ENCODE assay signal across 16 cellular contexts in the genomic region with DNA sequence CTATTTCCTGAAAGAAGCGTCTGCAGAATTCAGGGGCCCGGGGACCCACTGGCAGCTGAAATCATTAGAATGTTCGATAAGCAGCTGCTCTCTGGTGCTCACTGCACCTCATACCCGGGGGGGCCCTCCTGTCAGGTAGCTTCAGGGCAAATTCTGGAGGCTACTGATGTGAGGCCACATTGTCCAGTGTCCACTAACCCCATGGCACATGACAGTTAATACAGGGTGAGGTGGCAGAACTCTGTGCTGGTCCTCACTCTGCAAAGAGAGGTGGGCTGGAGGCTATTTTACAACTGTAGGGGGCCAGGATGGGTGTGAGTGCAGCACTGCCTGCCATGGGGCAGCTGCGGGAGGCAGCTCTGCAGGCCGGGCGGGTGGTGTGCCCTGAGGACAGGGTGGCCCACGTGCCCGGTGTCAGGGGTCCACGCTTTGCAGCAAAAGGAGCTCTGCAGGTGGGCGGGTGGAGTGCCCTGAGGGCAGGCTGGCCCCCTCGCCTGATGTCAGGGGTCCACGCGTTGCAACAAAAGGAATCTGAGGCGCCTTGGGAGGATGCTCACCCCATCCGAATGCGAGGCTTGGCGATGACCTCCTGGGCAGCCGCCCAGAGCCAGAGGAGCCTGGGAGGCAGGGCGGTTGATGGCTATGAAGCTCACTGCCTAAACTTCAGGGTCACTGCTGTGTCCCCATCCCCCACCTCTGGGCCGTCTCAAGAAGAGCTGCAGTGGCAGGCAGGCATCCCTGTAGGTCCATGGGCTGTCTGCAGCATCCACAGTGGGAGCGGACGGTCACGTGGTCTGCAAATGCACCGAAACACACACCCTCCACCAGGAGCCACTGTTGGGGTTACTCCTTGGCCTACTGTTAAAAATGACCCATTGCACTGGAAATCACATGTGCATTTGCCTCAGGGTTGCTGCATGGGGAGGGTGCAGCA.
DNase-seq lines count a peak whose midpoint lies in the region; ATAC-seq, FAIRE-seq and TF ChIP-seq lines count a peak whose summit lies in the region.
"Had no signal": no experiment of that assay in that cellular context is flagged by ENCODE, and none has a peak within 500 bp of the region (broad histone marks: within the 10 kb centered on the region; RNA-seq: fewer than 3 reads in every experiment).

No MANE protein-coding gene starts in this region.

- H3K9me3 Mint-ChIP-seq in stimulated activated naive CD8-positive, alpha-beta T cell treated with anti-CD3 and anti-CD28 coated beads, Interleukin-15, amount 100 ng/mL, for 72 hours: no peaks in the 10 kb centered on the region
- H3K9me3 Mint-ChIP-seq in naive thymus-derived CD4-positive, alpha-beta T cell: peaks cover 0 to 1% (median 0%) of the 10 kb centered on the region in 11 donors

- CTCF ChIA-PET in naive thymus-derived CD4-positive, alpha-beta T cell (lab: Charles Lee): no interaction called here

- FAIRE-seq in HTR-8/SVneo (lab: Jason Lieb, UNC): no peak
- FAIRE-seq: A204.1, G401.6, GM12891 had no signal

- ATAC-seq in stimulated activated naive CD8-positive, alpha-beta T cell treated with anti-CD3 and anti-CD28 coated beads, Interleukin-15, Interleukin-2, amounts not matched to agents 100 U/mL and 50 U/mL, for 24 hours: peak; percentile 30
- no peak for ATAC-seq in stimulated activated naive CD8-positive, alpha-beta T cell treated with anti-CD3 and anti-CD28 coated beads, Interleukin-15, amount 100 ng/mL, for 72 hours
- ATAC-seq in naive thymus-derived CD4-positive, alpha-beta T cell: peak; percentile 12
- ATAC-seq: GM23338 had no signal

- POLR2A ChIA-PET in naive thymus-derived CD4-positive, alpha-beta T cell (lab: Charles Lee): no interaction called here

- no peaks in the 10 kb centered on the region for H3K36me3 ChIP-seq in naive thymus-derived CD4-positive, alpha-beta T cell (ENCODE audit: control insufficient read depth in 2 of 3, insufficient read depth in 3 of 3, low read length in 3 of 3)
- no peaks in the 10 kb centered on the region for H3K36me3 ChIP-seq in sigmoid colon
- H3K36me3 ChIP-seq: BE2C had no signal

- H3K4me3 Mint-ChIP-seq in stimulated activated naive CD8-positive, alpha-beta T cell treated with anti-CD3 and anti-CD28 coated beads, Interleukin-15, amount 100 ng/mL, for 72 hours: no peak overlapping the region
- H3K4me3 Mint-ChIP-seq in naive thymus-derived CD4-positive, alpha-beta T cell: no peak overlapping the region
- H3K4me3 Mint-ChIP-seq: GM23338 had no signal

- TF ChIP-seq CTCF in sigmoid colon (IDR thresholded peaks at IDR 0.05): no peak

- no peak overlapping the region for H3K4me3 ChIP-seq in naive thymus-derived CD4-positive, alpha-beta T cell (ENCODE audit: low read length)
- no peak overlapping the region for H3K4me3 ChIP-seq in sigmoid colon
- H3K4me3 ChIP-seq: GM23338 had no signal

- WGBS in sigmoid colon, 2 donors: 85 to 89% methylated on average over 25 of the region's 25 CpGs

- H3K27me3 Mint-ChIP-seq in stimulated activated naive CD8-positive, alpha-beta T cell treated with anti-CD3 and anti-CD28 coated beads, Interleukin-15, amount 100 ng/mL, for 72 hours: peaks cover 22% of the 10 kb centered on the region
- H3K27me3 Mint-ChIP-seq in naive thymus-derived CD4-positive, alpha-beta T cell: peaks cover 0 to 21% (median 0%) of the 10 kb centered on the region in 5 donors
- H3K27me3 Mint-ChIP-seq: CD4-positive, alpha-beta memory T cell had no signal

- DNase-seq in stimulated activated naive CD8-positive, alpha-beta T cell treated with anti-CD3 and anti-CD28 coated beads, Interleukin-15, Interleukin-2, amounts not matched to agents 100 U/mL and 50 U/mL, for 24 hours: no peak
- no peak for DNase-seq in stimulated activated naive CD8-positive, alpha-beta T cell treated with anti-CD3 and anti-CD28 coated beads, Interleukin-15, amount 100 ng/mL, for 72 hours
- no peak for DNase-seq in naive thymus-derived CD4-positive, alpha-beta T cell
- peak; percentile 50 for DNase-seq in sigmoid colon
- no peak for DNase-seq in HTR-8/SVneo (ENCODE audit: insufficient read length, low spot score)
- DNase-seq in ACHN: no peak
- no peak for DNase-seq in activated T-cell treated with anti-CD3 and anti-CD28 coated beads, Interleukin-2, amount 50 U/mL, for 48 hours
- DNase-seq: BE2C; CD4-positive, alpha-beta memory T cell; DMS79; H7 had no signal

- no peaks in the 10 kb centered on the region for H3K36me3 Mint-ChIP-seq in naive thymus-derived CD4-positive, alpha-beta T cell
- H3K36me3 Mint-ChIP-seq: CD4-positive, alpha-beta memory T cell had no signal

- TF ChIP-seq POLR2A in sigmoid colon (IDR thresholded peaks at IDR 0.05): no peak

- H3K27me3 ChIP-seq in naive thymus-derived CD4-positive, alpha-beta T cell (ENCODE audit: control insufficient read depth in 2 of 2, insufficient read depth in 2 of 2, low read length in 2 of 2): no peaks in the 10 kb centered on the region
- H3K27me3 ChIP-seq in sigmoid colon: peaks cover 0 to 10% (median 0%) of the 10 kb centered on the region in 3 donors
- H3K27me3 ChIP-seq: BE2C had no signal

- no peaks in the 10 kb centered on the region for H3K4me1 Mint-ChIP-seq in stimulated activated naive CD8-positive, alpha-beta T cell treated with anti-CD3 and anti-CD28 coated beads, Interleukin-15, amount 100 ng/mL, for 72 hours
- no peaks in the 10 kb centered on the region for H3K4me1 Mint-ChIP-seq in naive thymus-derived CD4-positive, alpha-beta T cell
- H3K4me1 Mint-ChIP-seq: CD4-positive, alpha-beta memory T cell had no signal

- no peak overlapping the region for H3K27ac Mint-ChIP-seq in stimulated activated naive CD8-positive, alpha-beta T cell treated with anti-CD3 and anti-CD28 coated beads, Interleukin-15, amount 100 ng/mL, for 72 hours
- no peak overlapping the region for H3K27ac Mint-ChIP-seq in naive thymus-derived CD4-positive, alpha-beta T cell
- H3K27ac Mint-ChIP-seq: CD4-positive, alpha-beta memory T cell; GM23338 had no signal

- H3K4me1 ChIP-seq in naive thymus-derived CD4-positive, alpha-beta T cell (ENCODE audit: control insufficient read depth in 2 of 2, insufficient read depth in 2 of 2, low read length in 2 of 2): no peaks in the 10 kb centered on the region
- no peaks in the 10 kb centered on the region for H3K4me1 ChIP-seq in sigmoid colon
- H3K4me1 ChIP-seq: BE2C had no signal

- H3K9me3 ChIP-seq in naive thymus-derived CD4-positive, alpha-beta T cell (ENCODE audit: control insufficient read depth in 2 of 3, low read length in 3 of 3): no peaks in the 10 kb centered on the region
- H3K9me3 ChIP-seq in sigmoid colon: no peaks in the 10 kb centered on the region
- H3K9me3 ChIP-seq: BE2C had no signal

- no peak overlapping the region for H3K27ac ChIP-seq in naive thymus-derived CD4-positive, alpha-beta T cell (ENCODE audit: low read depth, low read length)
- no peak overlapping the region for H3K27ac ChIP-seq in sigmoid colon
- H3K27ac ChIP-seq: C4-2B had no signal

- in situ Hi-C loops in ACHN (cut with HindIII; ENCODE audit: low pct_ligation_motif_present, low pct_unique_long_range_greater_than_20kb, low sequenced_read_pairs): no loop called here

- TF ChIP-seq EP300 in sigmoid colon (IDR thresholded peaks at IDR 0.05): no peak

- intact Hi-C loops in naive thymus-derived CD4-positive, alpha-beta T cell (cut with micrococcal nuclease): no loop called here
- intact Hi-C loops in sigmoid colon (cut with DNase I): no loop called here
